21 cellular contexts compared by ENCODE assay signal in genomic region chr3:30073040-30073439, GRCh38.
"Had no signal": no experiment of that assay in that cellular context is flagged by ENCODE, and none has a peak within 500 bp of the region (broad histone marks: within the 10 kb centered on the region; RNA-seq: fewer than 3 reads in every experiment).

No MANE protein-coding gene starts in this region.

- H3K27me3 ChIP-seq: gastrocnemius medialis, sigmoid colon, tibial nerve, upper lobe of right lung, uterus had no signal

- H3K4me1 ChIP-seq: gastrocnemius medialis, sigmoid colon, spleen, tibial nerve, upper lobe of right lung, uterus had no signal

- H3K9me3 ChIP-seq: gastrocnemius medialis, mucosa of descending colon, psoas muscle, upper lobe of right lung, uterus had no signal

- DNase-seq: dorsolateral prefrontal cortex; effector CD4-positive, alpha-beta T cell; gastrocnemius medialis; head of caudate nucleus; naive thymus-derived CD4-positive, alpha-beta T cell; nucleus accumbens; psoas muscle; right cardiac atrium; sigmoid colon; spleen; stimulated activated CD4-positive, alpha-beta T cell treated with anti-CD3 and anti-CD28 coated beads, Interleukin-4, amount 100 ng/mL, for 4 hours; upper lobe of right lung; uterus had no signal

- H3K27ac ChIP-seq: dorsolateral prefrontal cortex, gastrocnemius medialis, psoas muscle, sigmoid colon, spleen, thoracic aorta, tibial nerve, upper lobe of right lung, uterus had no signal

- H3K27ac Mint-ChIP-seq: memory B cell; naive thymus-derived CD4-positive, alpha-beta T cell; stimulated activated memory B cell treated with anti-CD40 and anti-IgM and Interleukin-4, amounts not matched to agents 10 μg/mL and 1 μg/mL and 100 μg/mL, for 72 hours had no signal

- H3K4me3 ChIP-seq: dorsolateral prefrontal cortex, gastrocnemius medialis, lung, mucosa of descending colon, psoas muscle, sigmoid colon, spleen, thoracic aorta, tibial nerve, upper lobe of right lung, uterus had no signal

- H3K27me3 Mint-ChIP-seq: naive thymus-derived CD4-positive, alpha-beta T cell; stimulated activated memory B cell treated with anti-CD40 and anti-IgM and Interleukin-4, amounts not matched to agents 10 μg/mL and 1 μg/mL and 100 μg/mL, for 72 hours had no signal

- H3K4me3 Mint-ChIP-seq: memory B cell; naive thymus-derived CD4-positive, alpha-beta T cell; stimulated activated memory B cell treated with anti-CD40 and anti-IgM and Interleukin-4, amounts not matched to agents 10 μg/mL and 1 μg/mL and 100 μg/mL, for 72 hours had no signal

- H3K36me3 ChIP-seq: gastrocnemius medialis, sigmoid colon, spleen, thoracic aorta, tibial nerve, upper lobe of right lung, uterus had no signal

- H3K36me3 Mint-ChIP-seq: memory B cell; stimulated activated memory B cell treated with anti-CD40 and anti-IgM and Interleukin-4, amounts not matched to agents 10 μg/mL and 1 μg/mL and 100 μg/mL, for 72 hours had no signal

- FAIRE-seq: colon, keratinocyte had no signal

- H3K4me1 Mint-ChIP-seq: memory B cell; naive thymus-derived CD4-positive, alpha-beta T cell; stimulated activated memory B cell treated with anti-CD40 and anti-IgM and Interleukin-4, amounts not matched to agents 10 μg/mL and 1 μg/mL and 100 μg/mL, for 72 hours had no signal
